Comparison of ENCODE assay signal across 10 cellular contexts in genomic region chr15:31273258-31273941, GRCh38. TPM values are rescaled to one million over a fixed set of nuclear protein-coding genes. Genes with fewer than 3 reads are reported as not detected.
A peak's percentile ranks its signal among the peaks of the same experiment; 100 is the strongest.
DNase-seq lines count a peak whose midpoint lies in the region; ATAC-seq and TF ChIP-seq lines count a peak whose summit lies in the region.
"Had no signal": no experiment of that assay in that cellular context is flagged by ENCODE, and none has a peak within 500 bp of the region (broad histone marks: within the 10 kb centered on the region; RNA-seq: fewer than 3 reads in every experiment).

No MANE protein-coding gene starts in this region.

- no peaks in the 10 kb centered on the region for H3K9me3 Mint-ChIP-seq in natural killer cell treated with Interleukin-12 subunit alpha and Interleukin-12 subunit beta and Interleukin-15 and Interleukin-18, amount 100 ng/mL, for 72 hours
- H3K9me3 Mint-ChIP-seq: T-helper 1 cell treated with Interleukin-12 subunit alpha and Interleukin-12 subunit beta and Interleukin-4 antibody, amounts not matched to agents 30 μg/mL and 1 μg/mL, for 36 hours had no signal

- no peak for TF ChIP-seq EP300 in upper lobe of left lung (IDR thresholded peaks at IDR 0.05)

- no peaks in the 10 kb centered on the region for H3K36me3 Mint-ChIP-seq in natural killer cell treated with Interleukin-12 subunit alpha and Interleukin-12 subunit beta and Interleukin-15 and Interleukin-18, amount 100 ng/mL, for 72 hours

- H3K27me3 Mint-ChIP-seq in natural killer cell treated with Interleukin-12 subunit alpha and Interleukin-12 subunit beta and Interleukin-15 and Interleukin-18, amount 100 ng/mL, for 72 hours: no peaks in the 10 kb centered on the region

- H3K9me3 ChIP-seq in adrenal gland (replicated peaks in 1 of 3) (no peaks in the 10 kb centered on the region), upper lobe of left lung (no peaks in the 10 kb centered on the region)

- ATAC-seq in natural killer cell treated with Interleukin-12 subunit alpha and Interleukin-12 subunit beta and Interleukin-15 and Interleukin-18, amount 100 ng/mL, for 72 hours: no peak
- ATAC-seq in upper lobe of left lung (ENCODE audit: low FRiP score in 2 of 2): no peak
- ATAC-seq in GM18505 (IDR thresholded peaks at IDR 0.05; ENCODE audit: unreplicated experiment): no peak
- ATAC-seq in GM19467 (IDR thresholded peaks at IDR 0.05; ENCODE audit: unreplicated experiment): no peak

- H3K36me3 ChIP-seq in adrenal gland (replicated peaks in 1 of 2): no peaks in the 10 kb centered on the region
- H3K36me3 ChIP-seq in upper lobe of left lung: no peaks in the 10 kb centered on the region

- WGBS in adrenal gland, 4 donors: 83 to 90% (median 86%) methylated on average over 16 to 20 of the region's 20 CpGs
- 82 to 87% methylated on average over 13 to 20 of the region's 20 CpGs for WGBS in upper lobe of left lung, 2 donors

- intact Hi-C loops in adrenal gland (cut with DNase I): no loop called here

- H3K27me3 ChIP-seq in adrenal gland: no peaks in the 10 kb centered on the region
- no peaks in the 10 kb centered on the region for H3K27me3 ChIP-seq in upper lobe of left lung

- TF ChIP-seq CTCF in adrenal gland (IDR thresholded peaks at IDR 0.05) (no peak), upper lobe of left lung (IDR thresholded peaks at IDR 0.05) (no peak)

- H3K27ac Mint-ChIP-seq in natural killer cell treated with Interleukin-12 subunit alpha and Interleukin-12 subunit beta and Interleukin-15 and Interleukin-18, amount 100 ng/mL, for 72 hours: peak overlapping the region; percentile 59 to 66
- H3K27ac Mint-ChIP-seq: T-helper 1 cell treated with Interleukin-12 subunit alpha and Interleukin-12 subunit beta and Interleukin-4 antibody, amounts not matched to agents 30 μg/mL and 1 μg/mL, for 36 hours had no signal

- H3K4me1 ChIP-seq in adrenal gland (replicated peaks in 1 of 2): peaks cover 0 to 6% of the 10 kb centered on the region in 2 donors
- peaks cover 5 to 15% (median 9%) of the 10 kb centered on the region in 4 donors for H3K4me1 ChIP-seq in upper lobe of left lung

- H3K4me3 Mint-ChIP-seq in natural killer cell treated with Interleukin-12 subunit alpha and Interleukin-12 subunit beta and Interleukin-15 and Interleukin-18, amount 100 ng/mL, for 72 hours: no peak overlapping the region
- H3K4me3 Mint-ChIP-seq: T-helper 1 cell treated with Interleukin-12 subunit alpha and Interleukin-12 subunit beta and Interleukin-4 antibody, amounts not matched to agents 30 μg/mL and 1 μg/mL, for 36 hours had no signal

- no peak for TF ChIP-seq POLR2A in adrenal gland (IDR thresholded peaks at IDR 0.05)
- TF ChIP-seq POLR2A in upper lobe of left lung (IDR thresholded peaks at IDR 0.05): no peak
- TF ChIP-seq POLR2A in GM18505 (IDR thresholded peaks at IDR 0.05; ENCODE audit: borderline replicate concordance, extremely low read depth, insufficient read depth, insufficient read length): no peak

- no peak overlapping the region for H3K4me3 ChIP-seq in adrenal gland
- H3K4me3 ChIP-seq in upper lobe of left lung: no peak overlapping the region

- DNase-seq in stimulated activated CD4-positive, alpha-beta T cell treated with anti-CD3 and anti-CD28 coated beads, Interleukin-4, amount 100 ng/mL, for 24 hours: peak; percentile 2
- no peak for DNase-seq in stimulated activated CD4-positive, alpha-beta T cell treated with anti-CD3 and anti-CD28 coated beads, Interleukin-15, amount 100 ng/mL, for 24 hours
- peak in 4 of 7 donors; percentile 6 to 42 (median 7) for DNase-seq in adrenal gland
- no peak for DNase-seq in natural killer cell treated with Interleukin-12 subunit alpha and Interleukin-12 subunit beta and Interleukin-15 and Interleukin-18, amount 100 ng/mL, for 72 hours (ENCODE audit: low spot score)
- DNase-seq in upper lobe of left lung: no peak
- DNase-seq in HuH-7.5 (ENCODE audit: low spot score): no peak
- DNase-seq: NCI-H2029 had no signal

- peak overlapping the region in 2 of 5 donors; percentile 41 to 49 for H3K27ac ChIP-seq in adrenal gland
- peak overlapping the region in 3 of 4 donors; percentile 56 to 70 (median 68) for H3K27ac ChIP-seq in upper lobe of left lung

- H3K4me1 Mint-ChIP-seq in natural killer cell treated with Interleukin-12 subunit alpha and Interleukin-12 subunit beta and Interleukin-15 and Interleukin-18, amount 100 ng/mL, for 72 hours (ENCODE audit: low read depth in 2 of 2): peaks cover 14 to 24% of the 10 kb centered on the region in 2 donors

RNA-seq across cellular contexts. Expression of gene KLF13, which starts 53.2 kb away (rescaled TPM):
- 10 to 100 TPM; 19.9 to 65.9 (median 37.8) TPM for total RNA-seq in adrenal gland
- polyA plus RNA-seq in adrenal gland: 10 to 100 TPM; 17.3 to 33.5 (median 21.0) TPM
- 100 to 1,000 TPM in 1 of 2 donors, 10 to 100 TPM in 1; 95.1 to 153 TPM for total RNA-seq in natural killer cell treated with Interleukin-12 subunit alpha and Interleukin-12 subunit beta and Interleukin-15 and Interleukin-18, amount 100 ng/mL, for 72 hours
- total RNA-seq in upper lobe of left lung: 100 to 1,000 TPM; 103 to 231 (median 147) TPM

Comparison
In these comparisons a context has a peak if more than half of its experiments do, and no peak if none do; other contexts are left out.
1. DNase-seq: peak in stimulated activated CD4-positive, alpha-beta T cell treated with anti-CD3 and anti-CD28 coated beads, Interleukin-4, amount 100 ng/mL, for 24 hours (single experiment) and adrenal gland (4 of 7); none in stimulated activated CD4-positive, alpha-beta T cell treated with anti-CD3 and anti-CD28 coated beads, Interleukin-15, amount 100 ng/mL, for 24 hours (single experiment), natural killer cell treated with Interleukin-12 subunit alpha and Interleukin-12 subunit beta and Interleukin-15 and Interleukin-18, amount 100 ng/mL, for 72 hours (single experiment), upper lobe of left lung (0 of 2) and HuH-7.5 (single experiment).